ENCODE assay signal across 1 cellular context in genomic region chr5:43602818-43603534, GRCh38.
A peak's percentile ranks its signal among the peaks of the same experiment; 100 is the strongest.
TF ChIP-seq lines count a peak whose summit lies in the region.

Gene NNT (plus strand): TSS chr5:43603180. CDS start chr5:43609196, 6,016 bp downstream.

TF ChIP-seq in K562, 482 proteins besides CTCF, POLR2A, EP300 and RAD21 (continued from another document):
- peak; percentile 92 for TF ChIP-seq ARID4B (CRISPR knock-in tag; IDR thresholded peaks at IDR 0.05)
- no peak for TF ChIP-seq PHTF2 (CRISPR knock-in tag; IDR thresholded peaks at IDR 0.05)
- TF ChIP-seq CHD1 (IDR thresholded peaks at IDR 0.05; ENCODE audit: low read length): no peak
- TF ChIP-seq HNRNPK (IDR thresholded peaks at IDR 0.05; ENCODE audit: low read depth, low read length, poor library complexity, severe bottlenecking): no peak
- peak; percentile 43 to 66; a peak in 1 of 4 replicates for TF ChIP-seq NONO (IDR thresholded peaks at IDR 0.05; ENCODE audit: low read depth in 2 of 2, low read length in 1 of 2)
- TF ChIP-seq MAX (CRISPR knock-in tag; IDR thresholded peaks at IDR 0.05): peak; percentile 83
- no peak for TF ChIP-seq CTCFL (IDR thresholded peaks at IDR 0.05; ENCODE audit: borderline replicate concordance, insufficient read depth, low read depth, low read length, poor library complexity, severe bottlenecking)
- no peak for TF ChIP-seq ZNF165 (CRISPR knock-in tag; IDR thresholded peaks at IDR 0.05; ENCODE audit: borderline replicate concordance)
- TF ChIP-seq, protein P1, sequence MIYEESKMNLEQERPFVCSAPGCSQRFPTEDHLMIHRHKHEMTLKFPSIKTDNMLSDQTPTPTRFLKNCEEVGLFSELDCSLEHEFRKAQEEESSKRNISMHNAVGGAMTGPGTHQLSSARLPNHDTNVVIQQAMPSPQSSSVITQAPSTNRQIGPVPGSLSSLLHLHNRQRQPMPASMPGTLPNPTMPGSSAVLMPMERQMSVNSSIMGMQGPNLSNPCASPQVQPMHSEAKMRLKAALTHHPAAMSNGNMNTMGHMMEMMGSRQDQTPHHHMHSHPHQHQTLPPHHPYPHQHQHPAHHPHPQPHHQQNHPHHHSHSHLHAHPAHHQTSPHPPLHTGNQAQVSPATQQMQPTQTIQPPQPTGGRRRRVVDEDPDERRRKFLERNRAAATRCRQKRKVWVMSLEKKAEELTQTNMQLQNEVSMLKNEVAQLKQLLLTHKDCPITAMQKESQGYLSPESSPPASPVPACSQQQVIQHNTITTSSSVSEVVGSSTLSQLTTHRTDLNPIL (CRISPR knock-in tag; IDR thresholded peaks at IDR 0.05): no peak
- no peak for TF ChIP-seq ZNF134 (CRISPR knock-in tag; conservative IDR thresholded peaks at IDR 0.05)
- no peak for TF ChIP-seq ZNF77 (CRISPR knock-in tag; IDR thresholded peaks at IDR 0.05)
- no peak for TF ChIP-seq NR2F6 (CRISPR knock-in tag; IDR thresholded peaks at IDR 0.05)
- TF ChIP-seq, protein P2, sequence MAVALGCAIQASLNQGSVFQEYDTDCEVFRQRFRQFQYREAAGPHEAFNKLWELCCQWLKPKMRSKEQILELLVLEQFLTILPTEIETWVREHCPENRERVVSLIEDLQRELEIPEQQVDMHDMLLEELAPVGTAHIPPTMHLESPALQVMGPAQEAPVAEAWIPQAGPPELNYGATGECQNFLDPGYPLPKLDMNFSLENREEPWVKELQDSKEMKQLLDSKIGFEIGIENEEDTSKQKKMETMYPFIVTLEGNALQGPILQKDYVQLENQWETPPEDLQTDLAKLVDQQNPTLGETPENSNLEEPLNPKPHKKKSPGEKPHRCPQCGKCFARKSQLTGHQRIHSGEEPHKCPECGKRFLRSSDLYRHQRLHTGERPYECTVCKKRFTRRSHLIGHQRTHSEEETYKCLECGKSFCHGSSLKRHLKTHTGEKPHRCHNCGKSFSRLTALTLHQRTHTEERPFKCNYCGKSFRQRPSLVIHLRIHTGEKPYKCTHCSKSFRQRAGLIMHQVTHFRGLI (CRISPR knock-in tag; IDR thresholded peaks at IDR 0.05): no peak
